25 cellular contexts compared by ENCODE assay signal in the genomic region with DNA sequence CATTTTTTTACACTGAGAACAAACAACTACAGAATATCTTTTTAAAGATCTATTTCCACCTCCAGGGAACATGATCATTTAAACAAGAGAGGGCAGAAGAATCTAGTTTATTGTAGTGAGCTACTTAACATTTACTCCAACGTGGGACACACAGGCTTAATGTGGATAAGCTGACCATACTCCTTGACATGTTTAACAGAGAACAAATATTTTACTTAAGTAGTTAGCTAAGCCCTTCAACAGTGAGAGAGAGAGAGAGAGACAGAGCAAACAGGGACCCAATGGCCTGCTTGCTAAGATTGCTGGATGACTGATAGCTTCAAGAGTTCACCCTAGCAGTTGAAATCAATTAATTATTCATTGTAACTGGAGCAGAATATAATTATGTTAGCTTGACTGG.
DNase-seq lines count a peak whose midpoint lies in the region; ATAC-seq, FAIRE-seq and TF ChIP-seq lines count a peak whose summit lies in the region.
"Had no signal": no experiment of that assay in that cellular context is flagged by ENCODE, and none has a peak within 500 bp of the region (broad histone marks: within the 10 kb centered on the region; RNA-seq: fewer than 3 reads in every experiment).

No MANE protein-coding gene starts in this region.

- intact Hi-C loops in Calu3 (cut with micrococcal nuclease; ENCODE audit: unreplicated experiment) = no loop called here

- H3K36me3 Mint-ChIP-seq in Calu3 (ENCODE audit: insufficient read depth, unreplicated experiment) (peaks cover 26% of the 10 kb centered on the region), astrocyte (ENCODE audit: low read depth, unreplicated experiment) (peaks cover 8% of the 10 kb centered on the region), mesothelial cell of epicardium (peaks cover 12% of the 10 kb centered on the region)

- no peaks in the 10 kb centered on the region for H4K20me1 ChIP-seq in astrocyte (ENCODE audit: insufficient read depth, low read length)

- no peaks in the 10 kb centered on the region for H3K27me3 Mint-ChIP-seq in Calu3 (ENCODE audit: unreplicated experiment)
- no peaks in the 10 kb centered on the region for H3K27me3 Mint-ChIP-seq in astrocyte (ENCODE audit: low read depth, unreplicated experiment)
- no peaks in the 10 kb centered on the region for H3K27me3 Mint-ChIP-seq in mesothelial cell of epicardium (ENCODE audit: low read depth)
- H3K27me3 Mint-ChIP-seq: activated CD4-positive, alpha-beta memory T cell treated with anti-CD3 and anti-CD28 coated beads for 36 hours; effector memory CD8-positive, alpha-beta T cell had no signal

- TF ChIP-seq POLR2A in H54 (IDR thresholded peaks at IDR 0.05; ENCODE audit: low read depth, low read length) = no peak

- CTCF ChIA-PET in Calu3 (lab: Charles Lee) = interaction anchor here (0.8 to 1.1 kb wide), 2 partner anchors 13 to 74 kb away, joined by 4 read pairs; no protein-coding TSS in a partner anchor

- no peaks in the 10 kb centered on the region for H3K9me3 Mint-ChIP-seq in Calu3 (ENCODE audit: low read depth, unreplicated experiment)
- no peaks in the 10 kb centered on the region for H3K9me3 Mint-ChIP-seq in astrocyte (ENCODE audit: unreplicated experiment)
- H3K9me3 Mint-ChIP-seq in mesothelial cell of epicardium = no peaks in the 10 kb centered on the region
- H3K9me3 Mint-ChIP-seq: activated CD4-positive, alpha-beta memory T cell treated with anti-CD3 and anti-CD28 coated beads for 36 hours; effector memory CD8-positive, alpha-beta T cell had no signal

- FAIRE-seq in astrocyte (lab: Jason Lieb, UNC) (no peak), H54 (lab: Jason Lieb, UNC) (no peak)
- FAIRE-seq: GM12878 had no signal

- H3K4me2 ChIP-seq in astrocyte (ENCODE audit: low read length) = no peak overlapping the region

- H3K9me3 ChIP-seq in astrocyte (ENCODE audit: insufficient read depth, low read depth, low read length) = no peaks in the 10 kb centered on the region
- H3K9me3 ChIP-seq: colonic mucosa, heart right ventricle, Peyer's patch had no signal

- H3K27ac Mint-ChIP-seq in Calu3 (ENCODE audit: unreplicated experiment) (peak overlapping the region; percentile 14), astrocyte (ENCODE audit: unreplicated experiment) (no peak overlapping the region), mesothelial cell of epicardium (peak overlapping the region; percentile 90)
- H3K27ac Mint-ChIP-seq: activated CD4-positive, alpha-beta memory T cell treated with anti-CD3 and anti-CD28 coated beads for 36 hours had no signal

- no peaks in the 10 kb centered on the region for H3K36me3 ChIP-seq in astrocyte (ENCODE audit: insufficient read depth, low read length)
- H3K36me3 ChIP-seq: colonic mucosa had no signal

- H3K9ac ChIP-seq in astrocyte (ENCODE audit: low read length) = no peak overlapping the region

- H3K4me3 Mint-ChIP-seq in Calu3 (ENCODE audit: low read depth, unreplicated experiment) (no peak overlapping the region), astrocyte (ENCODE audit: unreplicated experiment) (no peak overlapping the region), mesothelial cell of epicardium (no peak overlapping the region)
- H3K4me3 Mint-ChIP-seq: activated CD4-positive, alpha-beta memory T cell treated with anti-CD3 and anti-CD28 coated beads for 36 hours; effector memory CD8-positive, alpha-beta T cell had no signal

- no peaks in the 10 kb centered on the region for H3K4me1 ChIP-seq in astrocyte (ENCODE audit: insufficient read depth, low read length)
- H3K4me1 ChIP-seq: colonic mucosa, Peyer's patch had no signal

- TF ChIP-seq CTCF in Calu3 (IDR thresholded peaks at IDR 0.05; ENCODE audit: unreplicated experiment) = no peak
- no peak for TF ChIP-seq CTCF in astrocyte (IDR thresholded peaks at IDR 0.05; ENCODE audit: insufficient read depth, low read depth, low read length)
- no peak for TF ChIP-seq CTCF in mesothelial cell of epicardium (IDR thresholded peaks at IDR 0.05; ENCODE audit: unreplicated experiment)

- H3K4me1 Mint-ChIP-seq in Calu3 (ENCODE audit: low read depth, unreplicated experiment) (peaks cover 40% of the 10 kb centered on the region), astrocyte (ENCODE audit: low read depth, unreplicated experiment) (peaks cover 5% of the 10 kb centered on the region), mesothelial cell of epicardium (peaks cover 14% of the 10 kb centered on the region)

- H3K79me2 ChIP-seq in astrocyte (ENCODE audit: insufficient read depth, low read length) = no peaks in the 10 kb centered on the region

- H3K27ac ChIP-seq in astrocyte (ENCODE audit: low read depth, low read length) = no peak overlapping the region
- H3K27ac ChIP-seq: 22Rv1, colonic mucosa, foreskin keratinocyte, heart right ventricle, HL-60, Peyer's patch had no signal

- H3K4me3 ChIP-seq in astrocyte (ENCODE audit: insufficient read depth, low read depth, low read length) = no peak overlapping the region
- H3K4me3 ChIP-seq: colonic mucosa, GM12878, heart right ventricle, Peyer's patch had no signal

- no peak overlapping the region for H2AFZ ChIP-seq in astrocyte (ENCODE audit: low read depth, low read length)

- no peaks in the 10 kb centered on the region for H3K27me3 ChIP-seq in astrocyte (ENCODE audit: insufficient read depth, low read length)
- H3K27me3 ChIP-seq: colonic mucosa, foreskin keratinocyte, heart right ventricle, Peyer's patch had no signal

- BruUV-seq in Calu3 (replicated peaks; lab: Mats Ljungman, UMichigan) = no TSS peak

- no peak for ATAC-seq in GM21367 (IDR thresholded peaks at IDR 0.05; ENCODE audit: unreplicated experiment)
- ATAC-seq: effector memory CD8-positive, alpha-beta T cell; esophagus mucosa; foreskin keratinocyte; GM12878; heart right ventricle; left lobe of liver had no signal

- peak; percentile 26 for DNase-seq in DMS53 (lab: John Stamatoyannopoulos, UW)
- no peak for DNase-seq in DMS53 treated with DMSO at 0.1 percent for 48 hours (lab: John Stamatoyannopoulos, UW; ENCODE audit: unreplicated experiment)
- DNase-seq in Calu3 = no peak
- peak; percentile 10 for DNase-seq in astrocyte (ENCODE audit: low read depth)
- no peak for DNase-seq in mesothelial cell of epicardium (ENCODE audit: low spot score in 2 of 2, unreplicated experiment in 2 of 2)
- no peak for DNase-seq in H54 (ENCODE audit: insufficient read length, low spot score)
- DNase-seq in LoVo (ENCODE audit: low spot score) = no peak
- DNase-seq: activated CD4-positive, alpha-beta memory T cell treated with anti-CD3 and anti-CD28 coated beads for 36 hours; activated effector memory CD4-positive, alpha-beta T cell treated with Interleukin-2 at 50 U/mL for 16 hours; AML-193; colonic mucosa; effector memory CD8-positive, alpha-beta T cell; heart right ventricle; NCI-H1092 treated with DMSO at 0.1 percent for 48 hours; NCI-H2029 treated with DMSO at 0.1 percent for 48 hours; NCI-H446; Peyer's patch; stimulated activated CD8-positive, alpha-beta memory T cell treated with anti-CD3 and anti-CD28 coated beads, Interleukin-4, amount 100 ng/mL, for 48 hours had no signal

Comparison
In these comparisons a context has a peak if more than half of its experiments do, and no peak if none do; other contexts are left out.
1. DNase-seq: peak in DMS53 (single experiment) and astrocyte (single experiment); none in DMS53 treated with DMSO at 0.1 percent for 48 hours (single experiment), Calu3 (single experiment), mesothelial cell of epicardium (0 of 2), H54 (single experiment) and LoVo (single experiment).